Comparison of ENCODE assay signal across 15 cellular contexts in the genomic region with DNA sequence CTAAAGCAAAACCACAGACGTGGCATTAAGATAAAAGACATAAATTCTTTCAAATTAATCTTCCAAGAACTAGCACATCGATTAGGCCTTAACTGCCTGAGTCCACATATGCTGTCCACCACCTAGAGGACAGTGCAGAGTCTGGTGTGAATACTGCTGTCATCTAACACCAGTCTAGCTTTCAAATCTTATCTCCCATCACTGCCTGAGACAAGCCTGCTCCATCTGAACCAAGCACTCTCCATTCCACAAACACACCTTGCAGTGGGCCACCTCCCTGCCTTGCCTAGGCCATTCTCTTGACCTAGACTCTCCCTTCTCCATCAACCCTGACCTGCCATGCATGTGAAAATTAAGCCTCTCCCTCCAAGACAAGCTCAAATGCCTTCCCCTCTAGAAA.
DNase-seq lines count a peak whose midpoint lies in the region; ATAC-seq and TF ChIP-seq lines count a peak whose summit lies in the region.
"Had no signal": no experiment of that assay in that cellular context is flagged by ENCODE, and none has a peak within 500 bp of the region (broad histone marks: within the 10 kb centered on the region; RNA-seq: fewer than 3 reads in every experiment).

No MANE protein-coding gene starts in this region.

- H3K27ac Mint-ChIP-seq in MCF 10A (ENCODE audit: low read depth, unreplicated experiment) (no peak overlapping the region), endothelial cell (ENCODE audit: unreplicated experiment) (peak overlapping the region; percentile 70)
- H3K27ac Mint-ChIP-seq: CD8-positive, alpha-beta memory T cell had no signal

- H3K27ac ChIP-seq in mammary epithelial cell (ENCODE audit: insufficient read depth, low read depth, low read length) (no peak overlapping the region), spleen (peak overlapping the region in 6 of 8 donors; percentile 24 to 77 (median 72))
- H3K27ac ChIP-seq: BLaER1, GM23248 had no signal

- no TSS peak for BruUV-seq in mammary epithelial cell (replicated peaks; lab: Mats Ljungman, UMichigan)
- BruUV-seq in MCF 10A (replicated peaks; lab: Mats Ljungman, UMichigan): no TSS peak

- H3K36me3 Mint-ChIP-seq in MCF 10A (ENCODE audit: insufficient read depth, unreplicated experiment) (no peaks in the 10 kb centered on the region), endothelial cell (ENCODE audit: low read depth, unreplicated experiment) (no peaks in the 10 kb centered on the region)
- no peaks in the 10 kb centered on the region for H3K36me3 Mint-ChIP-seq in activated T-cell treated with anti-CD3 and anti-CD28 coated beads, Interleukin-2, amount 50 U/mL, for 4 hours (ENCODE audit: insufficient read depth)
- H3K36me3 Mint-ChIP-seq: CD8-positive, alpha-beta memory T cell had no signal

- H3K9ac ChIP-seq in mammary epithelial cell (ENCODE audit: insufficient read depth, low read length): peak overlapping the region; percentile 3
- H3K9ac ChIP-seq: BLaER1, GM23248 had no signal

- intact Hi-C loops in mammary epithelial cell (cut with micrococcal nuclease): no loop called here
- intact Hi-C loops in MCF 10A (cut with micrococcal nuclease): no loop called here
- intact Hi-C loops in spleen (cut with DNase I; ENCODE audit: low total_unique reads): no loop called here

- no peaks in the 10 kb centered on the region for H3K36me3 ChIP-seq in mammary epithelial cell (ENCODE audit: insufficient read depth, low read length)
- no peaks in the 10 kb centered on the region for H3K36me3 ChIP-seq in spleen
- H3K36me3 ChIP-seq: BLaER1 had no signal

- no peaks in the 10 kb centered on the region for H4K20me1 ChIP-seq in mammary epithelial cell (ENCODE audit: insufficient read depth, low read length)
- H4K20me1 ChIP-seq: BLaER1 had no signal

- H3K4me3 ChIP-seq in mammary epithelial cell (replicated peaks in 1 of 3; ENCODE audit: insufficient read depth in 1 of 3, low read depth in 2 of 3, low read length in 3 of 3) (no peak overlapping the region), spleen (no peak overlapping the region)
- H3K4me3 ChIP-seq: BLaER1, GM23248 had no signal

- ATAC-seq in activated T-cell treated with anti-CD3 and anti-CD28 coated beads, Interleukin-2, amount 50 U/mL, for 4 hours: no peak

- CTCF ChIA-PET in mammary epithelial cell (lab: Charles Lee; ENCODE audit: low non-redundant PET): no interaction called here
- CTCF ChIA-PET in MCF 10A (lab: Yijun Ruan, JAX): interaction anchor here (0.6 to 9.7 kb wide), 9 partner anchors 16 to 781 kb away, joined by 3 to 139 read pairs (median 4); no protein-coding TSS in a partner anchor

- no peaks in the 10 kb centered on the region for H3K79me2 ChIP-seq in mammary epithelial cell (ENCODE audit: insufficient read depth, low read length)

- H3K27me3 ChIP-seq in mammary epithelial cell (ENCODE audit: insufficient read depth, low read length): no peaks in the 10 kb centered on the region
- H3K27me3 ChIP-seq in spleen (replicated peaks in 1 of 7): no peaks in the 10 kb centered on the region
- H3K27me3 ChIP-seq: BLaER1 had no signal

- H3K9me3 Mint-ChIP-seq in MCF 10A (ENCODE audit: unreplicated experiment) (no peaks in the 10 kb centered on the region), endothelial cell (ENCODE audit: unreplicated experiment) (no peaks in the 10 kb centered on the region)
- no peaks in the 10 kb centered on the region for H3K9me3 Mint-ChIP-seq in activated T-cell treated with anti-CD3 and anti-CD28 coated beads, Interleukin-2, amount 50 U/mL, for 4 hours
- H3K9me3 Mint-ChIP-seq: CD8-positive, alpha-beta memory T cell had no signal

- H3K4me2 ChIP-seq in mammary epithelial cell (ENCODE audit: insufficient read depth, low read depth, low read length): no peak overlapping the region
- H3K4me2 ChIP-seq: BLaER1 had no signal

- H3K27me3 Mint-ChIP-seq in MCF 10A (ENCODE audit: insufficient read depth, unreplicated experiment): peaks cover 16% of the 10 kb centered on the region
- H3K27me3 Mint-ChIP-seq in endothelial cell (ENCODE audit: unreplicated experiment): no peaks in the 10 kb centered on the region
- peaks cover 4% of the 10 kb centered on the region for H3K27me3 Mint-ChIP-seq in activated T-cell treated with anti-CD3 and anti-CD28 coated beads, Interleukin-2, amount 50 U/mL, for 4 hours (ENCODE audit: low read depth)

- in situ Hi-C loops in mammary epithelial cell (cut with MboI; ENCODE audit: low sequenced_read_pairs in 2 of 2): loop anchor here in 1 of 2 donors (5.0 kb wide), 1 partner anchor 549 kb away; no protein-coding TSS in a partner anchor

- H3K9me3 ChIP-seq in mammary epithelial cell (replicated peaks; ENCODE audit: insufficient read depth, low read length): no peaks in the 10 kb centered on the region
- no peaks in the 10 kb centered on the region for H3K9me3 ChIP-seq in spleen
- H3K9me3 ChIP-seq: BLaER1, Caco-2 had no signal

- H2AFZ ChIP-seq in mammary epithelial cell (ENCODE audit: low read depth, low read length): no peak overlapping the region
- H2AFZ ChIP-seq: GM23248 had no signal

- dilution Hi-C loops in mammary epithelial cell (cut with HindIII; ENCODE audit: low sequenced_read_pairs): no loop called here

- DNase-seq in mammary epithelial cell (no peak), MCF 10A (ENCODE audit: unreplicated experiment) (no peak), endothelial cell (ENCODE audit: low spot score) (no peak), spleen (no peak), NCI-H2029 treated with DMSO at 0.1 percent for 48 hours (lab: John Stamatoyannopoulos, UW) (no peak), NK-92 (lab: John Stamatoyannopoulos, UW; ENCODE audit: unreplicated experiment) (no peak)
- no peak for DNase-seq in activated T-cell treated with anti-CD3 and anti-CD28 coated beads, Interleukin-2, amount 50 U/mL, for 4 hours
- DNase-seq: 8988T; AML-193; Caco-2; CD8-positive, alpha-beta memory T cell; GF-D8; GM23248; H7 had no signal

- no peaks in the 10 kb centered on the region for H3K4me1 Mint-ChIP-seq in MCF 10A (ENCODE audit: insufficient read depth, unreplicated experiment)
- H3K4me1 Mint-ChIP-seq in endothelial cell (ENCODE audit: unreplicated experiment): peaks cover 43% of the 10 kb centered on the region
- no peaks in the 10 kb centered on the region for H3K4me1 Mint-ChIP-seq in activated T-cell treated with anti-CD3 and anti-CD28 coated beads, Interleukin-2, amount 50 U/mL, for 4 hours (ENCODE audit: low read depth)
- H3K4me1 Mint-ChIP-seq: CD8-positive, alpha-beta memory T cell had no signal

- 67% methylated on average over 2 of the region's 2 CpGs for WGBS in mammary epithelial cell (ENCODE audit: low coverage, missing lambda C conversion rate)
- 46 to 66% (median 50%) methylated on average over 2 of the region's 2 CpGs for WGBS in spleen, 5 donors

- TF ChIP-seq CTCF in mammary epithelial cell (conservative IDR thresholded peaks at IDR 0.05 in 1 of 2, IDR thresholded peaks at IDR 0.05 in 1 of 2; ENCODE audit: extremely low read depth in 1 of 2, insufficient read depth in 1 of 2, low read depth in 1 of 2, low read length in 2 of 2) (no peak), MCF 10A (IDR thresholded peaks at IDR 0.05; ENCODE audit: unreplicated experiment) (no peak), endothelial cell (IDR thresholded peaks at IDR 0.05; ENCODE audit: unreplicated experiment) (no peak), spleen (IDR thresholded peaks at IDR 0.05 in 8 of 11, conservative IDR thresholded peaks at IDR 0.05 in 3 of 11) (no peak)

- POLR2A ChIA-PET in MCF 10A (lab: Yijun Ruan, JAX): no interaction called here

- TF ChIP-seq POLR2A in spleen (IDR thresholded peaks at IDR 0.05): no peak

- no peak overlapping the region for H3K4me3 Mint-ChIP-seq in MCF 10A (ENCODE audit: unreplicated experiment)
- no peak overlapping the region for H3K4me3 Mint-ChIP-seq in endothelial cell (ENCODE audit: unreplicated experiment)
- H3K4me3 Mint-ChIP-seq in activated T-cell treated with anti-CD3 and anti-CD28 coated beads, Interleukin-2, amount 50 U/mL, for 4 hours: no peak overlapping the region
- H3K4me3 Mint-ChIP-seq: CD8-positive, alpha-beta memory T cell had no signal

- H3K4me1 ChIP-seq in mammary epithelial cell (ENCODE audit: insufficient read depth, low read length): no peaks in the 10 kb centered on the region
- peaks cover 0 to 36% (median 7%) of the 10 kb centered on the region in 6 donors for H3K4me1 ChIP-seq in spleen
- H3K4me1 ChIP-seq: BLaER1, Caco-2 had no signal
